In genomic region chr1:67535474-67535873, GRCh38 we compare ENCODE assay signal across 8 cellular contexts.
DNase-seq lines count a peak whose midpoint lies in the region; ATAC-seq and TF ChIP-seq lines count a peak whose summit lies in the region.

No MANE protein-coding gene starts in this region.

- DNase-seq in COR-L47 (lab: John Stamatoyannopoulos, UW) (peak; percentile 27), GM19240 (ENCODE audit: insufficient read length, low spot score) (peak; percentile 33), NT2/D1 (ENCODE audit: low read depth, low spot score) (peak; percentile 80), osteoblast (ENCODE audit: insufficient read length, low spot score, missing footprints) (peak; percentile 84), NCI-H187 treated with DMSO at 0.1 percent for 48 hours (lab: John Stamatoyannopoulos, UW) (no peak)
- DNase-seq in activated T-helper 1 cell treated with anti-CD3 and anti-CD28 coated beads, Interleukin-12 subunit alpha, Interleukin-12 subunit beta, Interleukin-2, Interleukin-4 antibody, amounts not matched to agents 30 ng/mL and 10 ng/mL and 1 ng/mL, durations not matched to agents 14 hours and 24 hours and 36 hours (ENCODE audit: low spot score), result peak; percentile 8

- ATAC-seq in HG03442 (IDR thresholded peaks at IDR 0.05; ENCODE audit: unreplicated experiment) (peak; percentile 84), gastroesophageal sphincter (peak; percentile 74)

- H3K4me2 ChIP-seq in osteoblast (ENCODE audit: insufficient read depth, low read length), result no peak overlapping the region

- H3K9me3 Mint-ChIP-seq in activated T-helper 1 cell treated with anti-CD3 and anti-CD28 coated beads, Interleukin-12 subunit alpha, Interleukin-12 subunit beta, Interleukin-2, Interleukin-4 antibody, amounts not matched to agents 30 ng/mL and 10 ng/mL and 1 ng/mL, durations not matched to agents 14 hours and 24 hours and 36 hours, result peaks cover 7% of the 10 kb centered on the region

- no peaks in the 10 kb centered on the region for H3K36me3 Mint-ChIP-seq in activated T-helper 1 cell treated with anti-CD3 and anti-CD28 coated beads, Interleukin-12 subunit alpha, Interleukin-12 subunit beta, Interleukin-2, Interleukin-4 antibody, amounts not matched to agents 30 ng/mL and 10 ng/mL and 1 ng/mL, durations not matched to agents 14 hours and 24 hours and 36 hours (ENCODE audit: low read depth)

- H3K4me3 ChIP-seq in NT2/D1 (ENCODE audit: insufficient read length, low read depth) (no peak overlapping the region), gastroesophageal sphincter (no peak overlapping the region), osteoblast (ENCODE audit: insufficient read depth, low read length) (no peak overlapping the region)

- TF ChIP-seq CTCF in gastroesophageal sphincter (IDR thresholded peaks at IDR 0.05) (peak; percentile 69 to 91 (median 81)), osteoblast (IDR thresholded peaks at IDR 0.05; ENCODE audit: extremely low read depth, low read depth, low read length) (peak; percentile 100)

- no peak overlapping the region for H3K9ac ChIP-seq in NT2/D1 (ENCODE audit: insufficient read length, low read depth)

- H3K4me3 Mint-ChIP-seq in activated T-helper 1 cell treated with anti-CD3 and anti-CD28 coated beads, Interleukin-12 subunit alpha, Interleukin-12 subunit beta, Interleukin-2, Interleukin-4 antibody, amounts not matched to agents 30 ng/mL and 10 ng/mL and 1 ng/mL, durations not matched to agents 14 hours and 24 hours and 36 hours, result no peak overlapping the region

- H3K27me3 ChIP-seq in NT2/D1 (ENCODE audit: insufficient read depth, insufficient read length) (no peaks in the 10 kb centered on the region), gastroesophageal sphincter (no peaks in the 10 kb centered on the region), osteoblast (ENCODE audit: insufficient read depth, low read length) (no peaks in the 10 kb centered on the region)

- WGBS in gastroesophageal sphincter (ENCODE audit: low coverage in 1 of 2), 2 donors, result 5% methylated on average over 5 of the region's 5 CpGs

- H3K27me3 Mint-ChIP-seq in activated T-helper 1 cell treated with anti-CD3 and anti-CD28 coated beads, Interleukin-12 subunit alpha, Interleukin-12 subunit beta, Interleukin-2, Interleukin-4 antibody, amounts not matched to agents 30 ng/mL and 10 ng/mL and 1 ng/mL, durations not matched to agents 14 hours and 24 hours and 36 hours (ENCODE audit: insufficient read depth), result peaks cover 6% of the 10 kb centered on the region

- no peaks in the 10 kb centered on the region for H3K79me2 ChIP-seq in osteoblast (ENCODE audit: insufficient read depth, low read length)

- H3K9me3 ChIP-seq in NT2/D1 (ENCODE audit: insufficient read depth, low read length), result no peaks in the 10 kb centered on the region
- no peaks in the 10 kb centered on the region for H3K9me3 ChIP-seq in gastroesophageal sphincter
- H3K9me3 ChIP-seq in osteoblast (ENCODE audit: low read depth, low read length), result no peaks in the 10 kb centered on the region

- H4K20me1 ChIP-seq in osteoblast (ENCODE audit: insufficient read depth, low read length), result no peaks in the 10 kb centered on the region

- H3K4me1 ChIP-seq in NT2/D1 (ENCODE audit: insufficient read depth, insufficient read length), result no peaks in the 10 kb centered on the region
- no peaks in the 10 kb centered on the region for H3K4me1 ChIP-seq in gastroesophageal sphincter
- H3K4me1 ChIP-seq in osteoblast (ENCODE audit: insufficient read depth, low read length), result no peaks in the 10 kb centered on the region

- H3K27ac Mint-ChIP-seq in activated T-helper 1 cell treated with anti-CD3 and anti-CD28 coated beads, Interleukin-12 subunit alpha, Interleukin-12 subunit beta, Interleukin-2, Interleukin-4 antibody, amounts not matched to agents 30 ng/mL and 10 ng/mL and 1 ng/mL, durations not matched to agents 14 hours and 24 hours and 36 hours, result no peak overlapping the region

- no peaks in the 10 kb centered on the region for H3K4me1 Mint-ChIP-seq in activated T-helper 1 cell treated with anti-CD3 and anti-CD28 coated beads, Interleukin-12 subunit alpha, Interleukin-12 subunit beta, Interleukin-2, Interleukin-4 antibody, amounts not matched to agents 30 ng/mL and 10 ng/mL and 1 ng/mL, durations not matched to agents 14 hours and 24 hours and 36 hours (ENCODE audit: low read depth)

- intact Hi-C loops in activated T-helper 1 cell treated with anti-CD3 and anti-CD28 coated beads, Interleukin-12 subunit alpha, Interleukin-12 subunit beta, Interleukin-2, Interleukin-4 antibody, amounts not matched to agents 30 ng/mL and 10 ng/mL and 1 ng/mL, durations not matched to agents 14 hours and 24 hours and 36 hours (cut with micrococcal nuclease), result loop anchor here (1.0 kb wide), 2 partner anchors 26 to 225 kb away; no protein-coding TSS in a partner anchor

- no peak overlapping the region for H3K27ac ChIP-seq in gastroesophageal sphincter
- H3K27ac ChIP-seq in osteoblast (ENCODE audit: low read depth, low read length), result no peak overlapping the region

- H2AFZ ChIP-seq in osteoblast (ENCODE audit: low read length), result no peak overlapping the region

- no peak for TF ChIP-seq POLR2A in gastroesophageal sphincter (IDR thresholded peaks at IDR 0.05)

- H3K36me3 ChIP-seq in NT2/D1 (ENCODE audit: insufficient read depth, insufficient read length, low read length) (no peaks in the 10 kb centered on the region), gastroesophageal sphincter (no peaks in the 10 kb centered on the region), osteoblast (ENCODE audit: insufficient read depth, low read length) (no peaks in the 10 kb centered on the region)

- no peak for TF ChIP-seq EP300 in gastroesophageal sphincter (IDR thresholded peaks at IDR 0.05)
